22 cellular contexts compared by ENCODE assay signal in the genomic region with DNA sequence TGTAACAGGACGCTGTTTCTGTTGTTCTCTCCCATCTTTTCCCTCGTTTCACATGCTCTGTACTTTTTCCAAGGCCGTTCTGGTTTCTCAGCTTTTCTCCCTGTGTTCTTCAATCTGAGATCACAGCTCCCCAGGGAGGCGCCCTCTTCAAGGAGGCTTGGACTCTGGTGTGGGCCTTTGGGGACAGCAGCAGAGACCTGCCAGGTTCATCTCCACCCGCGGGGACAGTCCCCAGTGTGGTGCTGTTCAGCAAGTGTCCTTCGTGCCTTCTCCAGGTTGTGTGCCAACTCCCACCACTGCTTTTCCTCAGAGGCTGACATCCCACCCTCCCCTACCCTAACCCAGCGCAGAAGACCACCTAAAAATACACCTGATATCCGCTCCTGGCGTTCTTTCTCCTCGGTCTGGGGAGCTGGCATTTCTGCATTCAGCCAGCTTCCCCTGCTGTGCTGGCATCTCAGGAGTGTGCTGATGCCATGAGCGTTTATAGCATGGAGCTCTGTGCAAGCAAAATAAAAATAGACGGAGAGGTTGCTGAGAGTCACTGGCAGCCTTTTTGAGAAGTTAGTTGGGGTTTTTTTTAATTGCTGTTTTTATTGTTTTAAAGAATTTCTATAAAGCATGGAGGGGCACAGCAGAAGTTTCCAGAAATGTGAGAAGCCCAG.
DNase-seq lines count a peak whose midpoint lies in the region; ATAC-seq and TF ChIP-seq lines count a peak whose summit lies in the region.
"Had no signal": no experiment of that assay in that cellular context is flagged by ENCODE, and none has a peak within 500 bp of the region (broad histone marks: within the 10 kb centered on the region; RNA-seq: fewer than 3 reads in every experiment).

No MANE protein-coding gene starts in this region.

- H3K9me3 ChIP-seq in heart right ventricle (no peaks in the 10 kb centered on the region), psoas muscle (no peaks in the 10 kb centered on the region)
- H3K9me3 ChIP-seq: Caco-2 had no signal

- WGBS in heart right ventricle, 2 donors, result 55 to 69% methylated on average over 13 of the region's 13 CpGs
- 31 to 47% (median 34%) methylated on average over 13 of the region's 13 CpGs for WGBS in psoas muscle, 3 donors

- intact Hi-C loops in heart right ventricle (cut with DNase I), result loop anchor here in 2 of 10 donors (10.0 kb wide), 1 partner anchor 283 kb away; the partner anchor contains the start of gene FARP1 (in 2 of the 2)
- intact Hi-C loops in left cardiac atrium (cut with DNase I), result no loop called here
- intact Hi-C loops in left ventricle myocardium superior (cut with micrococcal nuclease), result no loop called here
- intact Hi-C loops in psoas muscle (cut with DNase I), result no loop called here

- H3K36me3 ChIP-seq in heart right ventricle (peaks cover 0 to 70% (median 7%) of the 10 kb centered on the region in 9 donors), psoas muscle (ENCODE audit: insufficient read depth in 1 of 2, low read depth in 1 of 2) (peaks cover 2 to 5% of the 10 kb centered on the region in 2 donors)

- ATAC-seq in heart right ventricle (peak in 6 of 8 donors; percentile 70 to 90 (median 74)), left cardiac atrium (no peak), left ventricle myocardium superior (peak; percentile 82), psoas muscle (peak; percentile 68 to 94 (median 87))
- ATAC-seq: GM12878, Panc1 had no signal

- H3K4me1 ChIP-seq in heart right ventricle, result peaks cover 0 to 12% (median 0%) of the 10 kb centered on the region in 9 donors
- no peaks in the 10 kb centered on the region for H3K4me1 ChIP-seq in psoas muscle
- H3K4me1 ChIP-seq: Caco-2 had no signal

- TF ChIP-seq CTCF in heart right ventricle (IDR thresholded peaks at IDR 0.05) (no peak), psoas muscle (IDR thresholded peaks at IDR 0.05) (no peak)

- DNase-seq in heart right ventricle (no peak), left cardiac atrium (no peak), left ventricle myocardium superior (no peak), psoas muscle (no peak), COLO668 (lab: John Stamatoyannopoulos, UW; ENCODE audit: unreplicated experiment) (no peak), iPS-NIHi7 (ENCODE audit: extremely low spot score) (no peak)
- DNase-seq in activated T-cell treated with anti-CD3 and anti-CD28 coated beads, Interleukin-2, amount 50 U/mL, for 48 hours, result no peak
- DNase-seq: Caco-2; CD4-positive, alpha-beta T cell; DMS 273 treated with DMSO at 0.1 percent for 48 hours; DMS79 treated with DMSO at 0.1 percent for 48 hours; H7; Karpas-422; MV-4-11; NCI-H1105 treated with DMSO at 0.1 percent for 48 hours; NCI-H1694; NCI-H2081; NCI-H2171; NCI-H524 treated with DMSO at 0.1 percent for 48 hours; NCI-H82 had no signal

- H3K27me3 ChIP-seq in heart right ventricle, result no peaks in the 10 kb centered on the region
- H3K27me3 ChIP-seq in psoas muscle (ENCODE audit: insufficient read depth in 3 of 3, low read length in 2 of 3), result no peaks in the 10 kb centered on the region

- H3K27ac ChIP-seq in heart right ventricle, result peak overlapping the region in 1 of 10 donors; percentile 35
- H3K27ac ChIP-seq in psoas muscle, result peak overlapping the region; percentile 68

- H3K4me3 ChIP-seq in heart right ventricle, result no peak overlapping the region
- peak overlapping the region; percentile 59 for H3K4me3 ChIP-seq in psoas muscle
- H3K4me3 ChIP-seq: GM12878 had no signal

Comparison
In these comparisons a context has a peak if more than half of its experiments do, and no peak if none do; other contexts are left out.
1. ATAC-seq: peak in heart right ventricle (6 of 8), left ventricle myocardium superior (single experiment) and psoas muscle (4 of 4); none in left cardiac atrium (0 of 2).